Comparison of ENCODE assay signal across 8 cellular contexts in the genomic region with DNA sequence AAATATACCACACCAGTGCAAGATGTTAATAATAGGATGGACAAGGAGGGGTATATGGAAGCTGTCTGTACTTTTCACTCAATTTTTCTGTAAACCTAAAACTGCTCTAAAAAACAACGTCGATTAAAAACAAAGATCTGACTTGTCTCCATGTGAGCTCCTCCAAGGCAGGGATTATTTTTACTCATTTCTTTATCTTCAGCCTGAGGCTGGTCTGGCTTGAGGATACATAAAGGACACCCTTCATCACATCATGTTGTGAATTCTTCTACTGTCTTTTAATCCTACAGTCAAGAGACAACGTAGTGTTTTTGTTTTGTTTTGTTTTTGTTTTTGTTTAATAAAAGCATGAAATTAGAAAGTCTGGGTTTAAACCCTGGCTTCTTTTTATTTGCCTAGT.
"Had no signal": no experiment of that assay in that cellular context is flagged by ENCODE, and none has a peak within 500 bp of the region (broad histone marks: within the 10 kb centered on the region; RNA-seq: fewer than 3 reads in every experiment).

No MANE protein-coding gene starts in this region.

- FAIRE-seq: G401.6, GM12878, GM12891, GM12892, GM18507, GM19239 had no signal

- DNase-seq: GDM1, GF-D8 had no signal

- ATAC-seq: GM12878 had no signal

- H3K4me3 ChIP-seq: GM12878 had no signal
